8 cellular contexts compared by ENCODE assay signal in the genomic region with DNA sequence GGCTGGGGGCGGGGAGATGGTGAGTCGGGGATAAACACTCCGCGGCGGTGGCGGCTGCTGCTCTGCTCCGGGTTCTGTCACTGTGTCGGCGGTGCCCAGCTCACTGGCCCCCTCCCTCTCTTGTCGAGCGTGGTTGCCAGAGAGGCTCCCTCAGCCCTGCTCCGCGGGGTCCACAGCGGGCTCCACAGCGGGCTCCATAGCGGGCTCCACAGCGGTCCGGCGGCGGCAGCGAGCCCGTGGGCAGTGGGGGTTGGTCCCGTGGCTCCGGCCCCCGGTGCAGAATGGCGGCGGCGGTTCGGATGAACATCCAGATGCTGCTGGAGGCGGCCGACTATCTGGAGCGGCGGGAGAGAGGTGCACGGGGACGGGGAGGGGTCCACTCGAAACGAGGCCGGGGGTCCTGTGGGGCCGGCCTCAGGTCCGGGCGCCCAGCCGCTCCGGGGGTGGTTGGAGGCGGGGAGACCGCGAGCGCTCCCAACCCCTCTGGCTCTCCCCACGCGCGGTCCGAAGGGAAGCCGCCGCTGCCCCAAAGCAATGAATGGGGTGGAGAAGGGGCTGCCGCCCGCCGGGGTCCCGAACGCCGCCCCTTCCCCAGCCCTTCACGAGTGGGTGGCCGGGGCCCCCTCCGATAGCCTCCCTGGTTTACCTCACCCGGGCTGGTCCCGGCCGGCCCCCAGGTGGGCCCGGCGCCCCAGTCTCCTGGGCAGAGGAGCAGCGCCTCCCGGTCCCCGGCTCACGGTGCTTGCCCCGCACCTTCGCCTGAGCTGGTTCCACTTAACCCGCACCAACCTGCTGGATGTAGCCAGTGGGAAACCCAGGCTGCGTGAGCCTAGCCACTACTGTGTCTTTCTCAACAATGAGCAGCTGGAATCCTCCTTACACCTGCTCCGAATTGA. TPM values are rescaled to one million over a fixed set of nuclear protein-coding genes. Genes with fewer than 3 reads are reported as not detected.
A peak's percentile ranks its signal among the peaks of the same experiment; 100 is the strongest.
DNase-seq lines count a peak whose midpoint lies in the region; TF ChIP-seq lines count a peak whose summit lies in the region.

A gene with protein sequence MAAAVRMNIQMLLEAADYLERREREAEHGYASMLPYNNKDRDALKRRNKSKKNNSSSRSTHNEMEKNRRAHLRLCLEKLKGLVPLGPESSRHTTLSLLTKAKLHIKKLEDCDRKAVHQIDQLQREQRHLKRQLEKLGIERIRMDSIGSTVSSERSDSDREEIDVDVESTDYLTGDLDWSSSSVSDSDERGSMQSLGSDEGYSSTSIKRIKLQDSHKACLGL (plus strand): TSS at position 60 of the 896 bp plus-strand sequence. CDS start 222 bp downstream, at position 282.

- H3K4me3 ChIP-seq in LNCaP clone FGC (ENCODE audit: low read depth, low read length) (peak within 1 kb of the TSS; percentile 69), astrocyte of the cerebellum (ENCODE audit: low read depth, low read length) (peak within 1 kb of the TSS; percentile 78), iPS-18c (ENCODE audit: insufficient read depth, low read depth, low read length) (peak within 1 kb of the TSS; percentile 76), skeletal muscle satellite cell (ENCODE audit: low read length) (peak within 1 kb of the TSS; percentile 95)

- no peaks in the 10 kb centered on the region for H3K9me3 Mint-ChIP-seq in activated CD4-positive, alpha-beta T cell treated with anti-CD3 and anti-CD28 coated beads, Interleukin-2, amount 10 ng/mL, durations not matched to agents 24 days and 14 days

- H3K36me3 Mint-ChIP-seq in activated CD4-positive, alpha-beta T cell treated with anti-CD3 and anti-CD28 coated beads, Interleukin-2, amount 10 ng/mL, durations not matched to agents 24 days and 14 days (ENCODE audit: low read depth) = peaks cover 22% of the 10 kb centered on the region

- H3K4me2 ChIP-seq in skeletal muscle satellite cell (ENCODE audit: low read length) = peak within 1 kb of the TSS; percentile 96

- peak; percentile 79 for DNase-seq in activated CD4-positive, alpha-beta T cell treated with anti-CD3 and anti-CD28 coated beads, Interleukin-2, amount 10 ng/mL, durations not matched to agents 24 days and 14 days
- DNase-seq in activated CD4-positive, alpha-beta T cell treated with anti-CD3 and anti-CD28 coated beads, Interleukin-2, amount 50 U/mL, for 1 hour = no peak
- DNase-seq in LNCaP clone FGC (ENCODE audit: low read depth) (no peak), astrocyte of the cerebellum (ENCODE audit: low read depth) (no peak), amniotic stem cell (lab: John Stamatoyannopoulos, UW) (no peak), SW480 (ENCODE audit: low spot score) (no peak)

- intact Hi-C loops in activated CD4-positive, alpha-beta T cell treated with anti-CD3 and anti-CD28 coated beads, Interleukin-2, amount 10 ng/mL, durations not matched to agents 24 days and 14 days (cut with micrococcal nuclease) = loop anchor here (2.0 to 10.0 kb wide), 7 partner anchors 18 to 378 kb away; partner anchors contain the start of genes AAK1, SNRPG and TIA1

- H3K4me1 Mint-ChIP-seq in activated CD4-positive, alpha-beta T cell treated with anti-CD3 and anti-CD28 coated beads, Interleukin-2, amount 10 ng/mL, durations not matched to agents 24 days and 14 days = peaks cover 29% of the 10 kb centered on the region

- H3K9me3 ChIP-seq in iPS-18c (ENCODE audit: control insufficient read depth, insufficient read depth, low read length) = no peaks in the 10 kb centered on the region
- no peaks in the 10 kb centered on the region for H3K9me3 ChIP-seq in skeletal muscle satellite cell (replicated peaks; ENCODE audit: low read length)

- in situ Hi-C loops in astrocyte of the cerebellum (cut with HindIII; ENCODE audit: low sequenced_read_pairs) = loop anchor here (5.0 kb wide), 1 partner anchor 172 kb away; the partner anchor contains the start of gene PCBP1

- no peaks in the 10 kb centered on the region for H3K27me3 ChIP-seq in skeletal muscle satellite cell (ENCODE audit: control insufficient read depth, insufficient read depth, low read length)

- H3K9ac ChIP-seq in skeletal muscle satellite cell (ENCODE audit: low read depth, low read length) = peak within 1 kb of the TSS; percentile 91

- no peaks in the 10 kb centered on the region for H3K27me3 Mint-ChIP-seq in activated CD4-positive, alpha-beta T cell treated with anti-CD3 and anti-CD28 coated beads, Interleukin-2, amount 10 ng/mL, durations not matched to agents 24 days and 14 days

- H3K4me1 ChIP-seq in skeletal muscle satellite cell (ENCODE audit: control insufficient read depth, insufficient read depth, low read length) = peaks cover 22% of the 10 kb centered on the region

- peak within 1 kb of the TSS; percentile 93 for H3K27ac Mint-ChIP-seq in activated CD4-positive, alpha-beta T cell treated with anti-CD3 and anti-CD28 coated beads, Interleukin-2, amount 10 ng/mL, durations not matched to agents 24 days and 14 days

- no peaks in the 10 kb centered on the region for H3K36me3 ChIP-seq in skeletal muscle satellite cell (ENCODE audit: insufficient read depth, low read length)

- H3K4me3 Mint-ChIP-seq in activated CD4-positive, alpha-beta T cell treated with anti-CD3 and anti-CD28 coated beads, Interleukin-2, amount 10 ng/mL, durations not matched to agents 24 days and 14 days = peak within 1 kb of the TSS; percentile 86

- TF ChIP-seq CTCF in LNCaP clone FGC (IDR thresholded peaks at IDR 0.05; ENCODE audit: control insufficient read depth, extremely low read depth, insufficient read depth) (no peak), astrocyte of the cerebellum (IDR thresholded peaks at IDR 0.05; ENCODE audit: low read depth, low read length, missing control alignments) (no peak)

RNA-seq across cellular contexts. Expression of the gene that starts here (rescaled TPM):
- 11.7 and 12.6 TPM in 2 replicates for total RNA-seq in activated CD4-positive, alpha-beta T cell treated with anti-CD3 and anti-CD28 coated beads, Interleukin-2, amount 10 ng/mL, durations not matched to agents 24 days and 14 days
- total RNA-seq in skeletal muscle satellite cell (2012; rRNA removed) = 1.8 and 2.2 TPM in 2 replicates
